ENCODE assay signal across 18 cellular contexts in the genomic region with DNA sequence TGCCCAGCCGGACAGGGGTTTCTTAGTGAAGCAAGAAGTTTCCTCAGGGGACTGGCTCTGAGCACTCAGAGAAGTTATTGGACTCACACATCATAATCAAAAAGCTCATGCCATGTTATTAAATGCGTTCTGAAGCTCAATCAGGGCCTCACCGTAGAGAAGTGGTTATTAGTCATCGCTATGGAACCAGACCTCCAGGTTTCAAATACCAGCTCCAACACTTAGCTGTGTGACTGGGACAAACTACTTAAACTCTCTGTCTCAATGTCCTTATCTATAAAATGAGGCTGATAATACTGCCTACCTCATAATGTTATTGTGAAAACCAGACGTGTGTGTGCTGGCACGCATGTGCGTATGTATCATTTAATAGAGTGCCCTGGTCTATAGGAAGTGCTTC. TPM values are rescaled to one million over a fixed set of nuclear protein-coding genes. Genes with fewer than 3 reads are reported as not detected.
DNase-seq lines count a peak whose midpoint lies in the region; ATAC-seq and TF ChIP-seq lines count a peak whose summit lies in the region.
"Had no signal": no experiment of that assay in that cellular context is flagged by ENCODE, and none has a peak within 500 bp of the region (broad histone marks: within the 10 kb centered on the region; RNA-seq: fewer than 3 reads in every experiment).

No MANE protein-coding gene starts in this region.

- no peaks in the 10 kb centered on the region for H3K9me3 Mint-ChIP-seq in activated naive CD8-positive, alpha-beta T cell (ENCODE audit: low read depth)
- H3K9me3 Mint-ChIP-seq in natural killer cell: no peaks in the 10 kb centered on the region
- H3K9me3 Mint-ChIP-seq: activated T-helper 1 cell treated with anti-CD3 and anti-CD28 coated beads, Interleukin-12 subunit alpha, Interleukin-12 subunit beta, Interleukin-2, Interleukin-4 antibody, amounts not matched to agents 30 ng/mL and 10 ng/mL and 1 ng/mL, durations not matched to agents 14 hours and 24 hours and 36 hours; naive B cell had no signal

- H3K4me3 Mint-ChIP-seq in activated naive CD8-positive, alpha-beta T cell: peak overlapping the region; percentile 17
- H3K4me3 Mint-ChIP-seq in natural killer cell: no peak overlapping the region
- H3K4me3 Mint-ChIP-seq: activated T-helper 1 cell treated with anti-CD3 and anti-CD28 coated beads, Interleukin-12 subunit alpha, Interleukin-12 subunit beta, Interleukin-2, Interleukin-4 antibody, amounts not matched to agents 30 ng/mL and 10 ng/mL and 1 ng/mL, durations not matched to agents 14 hours and 24 hours and 36 hours; naive B cell had no signal

- H3K4me1 ChIP-seq in HEK293 (ENCODE audit: control insufficient read depth, insufficient read depth, low read length): no peaks in the 10 kb centered on the region
- H3K4me1 ChIP-seq: prostate gland had no signal

- H3K27ac ChIP-seq in HEK293 (ENCODE audit: extremely low read depth, low read depth, low read length): no peak overlapping the region
- H3K27ac ChIP-seq: prostate gland had no signal

- TF ChIP-seq CTCF in HEK293 (tag by site-specific recombination; IDR thresholded peaks at IDR 0.05) (no peak), natural killer cell (IDR thresholded peaks at IDR 0.05) (no peak)

- no peak overlapping the region for H3K4me3 ChIP-seq in HEK293 (ENCODE audit: low read depth, low read length)
- H3K4me3 ChIP-seq: lung, prostate gland, spleen, tibial artery had no signal

- peak overlapping the region; percentile 54 for H3K27ac Mint-ChIP-seq in activated naive CD8-positive, alpha-beta T cell
- peak overlapping the region; percentile 80 to 86 for H3K27ac Mint-ChIP-seq in natural killer cell
- H3K27ac Mint-ChIP-seq: activated T-helper 1 cell treated with anti-CD3 and anti-CD28 coated beads, Interleukin-12 subunit alpha, Interleukin-12 subunit beta, Interleukin-2, Interleukin-4 antibody, amounts not matched to agents 30 ng/mL and 10 ng/mL and 1 ng/mL, durations not matched to agents 14 hours and 24 hours and 36 hours had no signal

- DNase-seq in natural killer cell: no peak
- DNase-seq: activated CD4-positive, alpha-beta T cell treated with anti-CD3 and anti-CD28 coated beads, Interleukin-2, amount 50 U/mL, for 4 hours; amniotic stem cell; effector memory CD4-positive, alpha-beta T cell; head of caudate nucleus; naive B cell; NCI-H187; NCI-H446; RPMI8226; spleen; tibial artery had no signal

- intact Hi-C loops in natural killer cell (cut with micrococcal nuclease): no loop called here

- no peaks in the 10 kb centered on the region for H3K9me3 ChIP-seq in HEK293 (ENCODE audit: control insufficient read depth, insufficient read depth, low read depth, low read length)
- H3K9me3 ChIP-seq: prostate gland, spleen, tibial artery had no signal

- H3K4me1 Mint-ChIP-seq in activated naive CD8-positive, alpha-beta T cell (ENCODE audit: low read depth): peaks cover 75% of the 10 kb centered on the region
- peaks cover 36 to 66% of the 10 kb centered on the region in 2 donors for H3K4me1 Mint-ChIP-seq in natural killer cell

- no peaks in the 10 kb centered on the region for H3K27me3 Mint-ChIP-seq in activated naive CD8-positive, alpha-beta T cell
- no peaks in the 10 kb centered on the region for H3K27me3 Mint-ChIP-seq in natural killer cell (ENCODE audit: low read depth in 2 of 2)
- H3K27me3 Mint-ChIP-seq: naive B cell had no signal

- H3K36me3 Mint-ChIP-seq in activated naive CD8-positive, alpha-beta T cell: peaks cover 2% of the 10 kb centered on the region
- H3K36me3 Mint-ChIP-seq in natural killer cell: peaks cover 10% of the 10 kb centered on the region

- ATAC-seq in natural killer cell: no peak
- ATAC-seq in HG02885 (IDR thresholded peaks at IDR 0.05; ENCODE audit: poor library complexity, unreplicated experiment): no peak
- no peak for ATAC-seq in HG03097 (IDR thresholded peaks at IDR 0.05; ENCODE audit: low FRiP score, unreplicated experiment)

- POLR2A ChIA-PET in HEK293 (lab: Yijun Ruan, JAX): interaction anchor here (1.5 to 1.7 kb wide), 2 partner anchors 7 to 25 kb away, joined by 3 to 4 read pairs; partner anchors contain the start of genes NEMP1 and STAT6

- CTCF ChIA-PET in HEK293 (lab: Yijun Ruan, JAX): interaction anchor here (0.5 to 2.2 kb wide), 5 partner anchors 8 to 104 kb away, joined by 3 to 10 read pairs (median 8); no protein-coding TSS in a partner anchor

- peaks cover 0 to 22% of the 10 kb centered on the region in 2 experiments; a peak in 1 of 3 replicates for H3K36me3 ChIP-seq in HEK293 (ENCODE audit: control insufficient read depth in 2 of 2, insufficient read depth in 1 of 2, low read length in 2 of 2)

TF ChIP-seq in HEK293, 187 proteins besides CTCF, POLR2A, EP300 and RAD21:
- TF ChIP-seq ZNF354C (tag by site-specific recombination; IDR thresholded peaks at IDR 0.05; ENCODE audit: borderline replicate concordance, low read depth) (no peak), ZFP41 (tag by site-specific recombination; IDR thresholded peaks at IDR 0.05; ENCODE audit: borderline replicate concordance) (no peak), SP7 (tag by site-specific recombination; IDR thresholded peaks at IDR 0.05) (peak; percentile 81)
TF ChIP-seq in HEK293: peak in this region for 1.

RNA-seq across cellular contexts. Expression of gene STAT6, which starts 7.3 kb away (rescaled TPM):
- total RNA-seq in natural killer cell: 100 to 1,000 TPM; 277 to 340 (median 319) TPM

RNA-seq across cellular contexts. Expression of gene NAB2, which starts 14.9 kb away (rescaled TPM):
- 1 to 10 TPM; 4.2 to 7.0 (median 5.4) TPM for total RNA-seq in natural killer cell

RNA-seq across cellular contexts. Expression of gene LRP1, which starts 24.4 kb away (rescaled TPM):
- total RNA-seq in natural killer cell: 10 to 100 TPM in 1 of 3 donors, 1 to 10 TPM in 2; 6.7 to 13.1 (median 9.5) TPM

RNA-seq across cellular contexts. Expression of gene NEMP1, which starts 25.3 kb away (rescaled TPM):
- total RNA-seq in natural killer cell: 10 to 100 TPM; 11.1 to 16.7 (median 12.1) TPM

RNA-seq across cellular contexts. Expression of gene LRP1-AS, which starts 43.6 kb away (rescaled TPM):
- not detected for total RNA-seq in natural killer cell
- total RNA-seq: activated T-helper 1 cell treated with anti-CD3 and anti-CD28 coated beads, Interleukin-12 subunit alpha, Interleukin-12 subunit beta, Interleukin-2, Interleukin-4 antibody, amounts not matched to agents 30 ng/mL and 10 ng/mL and 1 ng/mL, durations not matched to agents 14 hours and 24 hours and 36 hours; lung; prostate gland; spleen had no signal
